Comparison of ENCODE assay signal across 13 cellular contexts in genomic region chr6:149769676-149770075, GRCh38. TPM values are rescaled to one million over a fixed set of nuclear protein-coding genes. Genes with fewer than 3 reads are reported as not detected.
A peak's percentile ranks its signal among the peaks of the same experiment; 100 is the strongest.
DNase-seq lines count a peak whose midpoint lies in the region; ATAC-seq and TF ChIP-seq lines count a peak whose summit lies in the region.
"Had no signal": no experiment of that assay in that cellular context is flagged by ENCODE, and none has a peak within 500 bp of the region (broad histone marks: within the 10 kb centered on the region; RNA-seq: fewer than 3 reads in every experiment).

No MANE protein-coding gene starts in this region.

- H3K4me1 ChIP-seq in OCI-LY7 (ENCODE audit: insufficient read depth, low read length, poor library complexity, severe bottlenecking), result no peaks in the 10 kb centered on the region
- H3K4me1 ChIP-seq: BLaER1 treated with 17β-estradiol and CSF1 and Interleukin-3, amounts not matched to agents 10 nM and 100 nM; HAP-1 had no signal

- H3K4me3 ChIP-seq in AG04450 (ENCODE audit: low read depth, low read length), result no peak overlapping the region
- no peak overlapping the region for H3K4me3 ChIP-seq in OCI-LY7 (ENCODE audit: low read depth, low read length, poor library complexity, severe bottlenecking)
- H3K4me3 ChIP-seq: BLaER1 treated with 17β-estradiol and CSF1 and Interleukin-3, amounts not matched to agents 10 nM and 100 nM; HAP-1 had no signal

- H3K4me1 Mint-ChIP-seq in activated T-cell treated with anti-CD3 and anti-CD28 coated beads, Interleukin-2, amount 50 U/mL, for 72 hours (ENCODE audit: low read depth), result peaks cover 5% of the 10 kb centered on the region
- peaks cover 14% of the 10 kb centered on the region for H3K4me1 Mint-ChIP-seq in progenitor cell of endocrine pancreas (ENCODE audit: low read depth)

- POLR2A ChIA-PET in AG04450 (lab: Yijun Ruan, JAX), result interaction anchor here (0.6 kb wide), 1 partner anchor 19 kb away, joined by 6 read pairs; no protein-coding TSS in a partner anchor
- POLR2A ChIA-PET in OCI-LY7 (lab: Charles Lee), result interaction anchor here (0.6 kb wide), 1 partner anchor 122 kb away, joined by 3 read pairs; no protein-coding TSS in a partner anchor

- H3K9me3 ChIP-seq in AG04450 (ENCODE audit: control insufficient read depth, insufficient read depth, low read length), result peaks cover 6% of the 10 kb centered on the region
- peaks cover 17% of the 10 kb centered on the region for H3K9me3 ChIP-seq in OCI-LY7 (ENCODE audit: low read length)

- ATAC-seq in activated T-cell treated with anti-CD3 and anti-CD28 coated beads, Interleukin-2, amount 50 U/mL, for 72 hours (replicated peaks in 1 of 2), result no peak

- TF ChIP-seq CTCF in AG04450 (IDR thresholded peaks at IDR 0.05; ENCODE audit: low read depth, low read length) (no peak), progenitor cell of endocrine pancreas (IDR thresholded peaks at IDR 0.05; ENCODE audit: unreplicated experiment) (no peak), OCI-LY7 (conservative IDR thresholded peaks at IDR 0.05; ENCODE audit: low read length) (no peak)

- BruUV-seq in OCI-LY7 (replicated peaks; lab: Mats Ljungman, UMichigan), result no TSS peak

- H3K27ac ChIP-seq in AG04450 (ENCODE audit: low read depth, low read length), result peak overlapping the region; percentile 31
- H3K27ac ChIP-seq in OCI-LY7 (ENCODE audit: low read depth, low read length, poor library complexity, severe bottlenecking), result no peak overlapping the region
- H3K27ac ChIP-seq: BLaER1 treated with 17β-estradiol and CSF1 and Interleukin-3, amounts not matched to agents 10 nM and 100 nM had no signal

- H3K79me2 ChIP-seq in OCI-LY7 (ENCODE audit: insufficient read depth, low read depth, low read length), result peaks cover 52% of the 10 kb centered on the region

- H3K27me3 Mint-ChIP-seq in activated T-cell treated with anti-CD3 and anti-CD28 coated beads, Interleukin-2, amount 50 U/mL, for 72 hours (ENCODE audit: low read depth), result no peaks in the 10 kb centered on the region
- no peaks in the 10 kb centered on the region for H3K27me3 Mint-ChIP-seq in progenitor cell of endocrine pancreas
- H3K27me3 Mint-ChIP-seq: CD4-positive, alpha-beta T cell had no signal

- no peak overlapping the region for H2AFZ ChIP-seq in OCI-LY7 (ENCODE audit: low read length)

- no peak overlapping the region for H3K4me3 Mint-ChIP-seq in activated T-cell treated with anti-CD3 and anti-CD28 coated beads, Interleukin-2, amount 50 U/mL, for 72 hours
- H3K4me3 Mint-ChIP-seq in progenitor cell of endocrine pancreas (ENCODE audit: low read depth), result no peak overlapping the region
- H3K4me3 Mint-ChIP-seq: CD4-positive, alpha-beta T cell had no signal

- H3K9me2 ChIP-seq in OCI-LY7 (ENCODE audit: insufficient read depth, low read length), result no peaks in the 10 kb centered on the region

- no peaks in the 10 kb centered on the region for H3K27me3 ChIP-seq in AG04450 (ENCODE audit: control insufficient read depth, insufficient read depth, low read length)
- H3K27me3 ChIP-seq: BLaER1 treated with 17β-estradiol and CSF1 and Interleukin-3, amounts not matched to agents 10 nM and 100 nM had no signal

- peaks cover 11 to 22% of the 10 kb centered on the region in 2 donors for H3K36me3 Mint-ChIP-seq in activated T-cell treated with anti-CD3 and anti-CD28 coated beads, Interleukin-2, amount 50 U/mL, for 72 hours (ENCODE audit: insufficient read depth in 2 of 2)
- H3K36me3 Mint-ChIP-seq in progenitor cell of endocrine pancreas (ENCODE audit: insufficient read depth), result peaks cover 26% of the 10 kb centered on the region

- H3K27ac Mint-ChIP-seq in activated T-cell treated with anti-CD3 and anti-CD28 coated beads, Interleukin-2, amount 50 U/mL, for 72 hours, result peak overlapping the region; percentile 64
- peak overlapping the region; percentile 67 for H3K27ac Mint-ChIP-seq in progenitor cell of endocrine pancreas
- H3K27ac Mint-ChIP-seq: CD4-positive, alpha-beta T cell had no signal

- no peak for DNase-seq in activated T-cell treated with anti-CD3 and anti-CD28 coated beads, Interleukin-2, amount 50 U/mL, for 72 hours
- DNase-seq in activated T-cell treated with anti-CD3 and anti-CD28 coated beads, Interleukin-2, amount 50 U/mL, for 48 hours, result no peak
- DNase-seq in AG04450 (ENCODE audit: low read depth, low spot score) (no peak), NCI-H146 treated with DMSO at 0.1 percent for 48 hours (lab: John Stamatoyannopoulos, UW; ENCODE audit: unreplicated experiment) (peak; percentile 93), progenitor cell of endocrine pancreas (ENCODE audit: low spot score, unreplicated experiment) (no peak), NCI-H69 (lab: John Stamatoyannopoulos, UW) (no peak), OCI-LY7 (ENCODE audit: low spot score) (no peak)
- DNase-seq: 8988T; Calu3; CD4-positive, alpha-beta T cell; DMS 273 treated with DMSO at 0.1 percent for 48 hours had no signal

- H3K4me2 ChIP-seq in OCI-LY7 (ENCODE audit: low read length), result no peak overlapping the region
- H3K4me2 ChIP-seq: BLaER1 treated with 17β-estradiol and CSF1 and Interleukin-3, amounts not matched to agents 10 nM and 100 nM had no signal

- no peaks in the 10 kb centered on the region for H4K20me1 ChIP-seq in OCI-LY7 (ENCODE audit: insufficient read depth, low read length)

- peaks cover 94% of the 10 kb centered on the region for H3K36me3 ChIP-seq in OCI-LY7 (ENCODE audit: insufficient read depth, low read length)

- intact Hi-C loops in OCI-LY7 (cut with micrococcal nuclease; ENCODE audit: unreplicated experiment), result no loop called here

- H3K9me3 Mint-ChIP-seq in activated T-cell treated with anti-CD3 and anti-CD28 coated beads, Interleukin-2, amount 50 U/mL, for 72 hours, result peaks cover 4 to 5% of the 10 kb centered on the region in 2 donors
- H3K9me3 Mint-ChIP-seq in progenitor cell of endocrine pancreas (ENCODE audit: low read depth), result peaks cover 6% of the 10 kb centered on the region

- CTCF ChIA-PET in AG04450 (lab: Charles Lee), result interaction anchor here (1.0 kb wide), 1 partner anchor 83 kb away, joined by 3 read pairs; no protein-coding TSS in a partner anchor
- CTCF ChIA-PET in OCI-LY7 (lab: Charles Lee; ENCODE audit: unreplicated experiment), result no interaction called here

RNA-seq across cellular contexts. Expression of gene PCMT1, which starts 20.1 kb away (rescaled TPM):
- 10 to 100 TPM; 83.5 to 86.2 TPM for total RNA-seq in activated T-cell treated with anti-CD3 and anti-CD28 coated beads, Interleukin-2, amount 50 U/mL, for 72 hours
- 77.5 and 96.2 TPM in 2 replicates for polyA plus RNA-seq in AG04450 (2011; rRNA removed)
- polyA minus RNA-seq in AG04450 (2011; rRNA and poly(A)+ RNA removed), result 35.4 and 44.5 TPM in 2 replicates
- total RNA-seq in progenitor cell of endocrine pancreas, result 63.1 and 63.5 TPM in 2 replicates
- 125 and 140 TPM in 2 replicates for total RNA-seq in OCI-LY7 (2014; rRNA removed; shearing (Covaris generic))
- 116 and 117 TPM in 2 replicates for total RNA-seq in OCI-LY7 (2022)

RNA-seq across cellular contexts. Expression of gene NUP43, which starts 23.3 kb away (rescaled TPM):
- 10 to 100 TPM; 66.6 to 78.7 TPM for total RNA-seq in activated T-cell treated with anti-CD3 and anti-CD28 coated beads, Interleukin-2, amount 50 U/mL, for 72 hours
- 25.6 and 27.9 TPM in 2 replicates for polyA plus RNA-seq in AG04450 (2011; rRNA removed)
- polyA minus RNA-seq in AG04450 (2011; rRNA and poly(A)+ RNA removed), result 43.2 and 61.6 TPM in 2 replicates
- total RNA-seq in progenitor cell of endocrine pancreas (58.0 and 60.8 TPM in 2 replicates), OCI-LY7 (2022) (72.4 and 73.0 TPM in 2 replicates)
- 28.6 and 30.7 TPM in 2 replicates for total RNA-seq in OCI-LY7 (2014; rRNA removed; shearing (Covaris generic))

RNA-seq across cellular contexts. Expression of gene LATS1, which starts 51.8 kb away (rescaled TPM):
- total RNA-seq in activated T-cell treated with anti-CD3 and anti-CD28 coated beads, Interleukin-2, amount 50 U/mL, for 72 hours, result 10 to 100 TPM; 24.0 to 24.6 TPM
- 13.1 and 17.6 TPM in 2 replicates for polyA plus RNA-seq in AG04450 (2011; rRNA removed)
- 28.0 and 33.8 TPM in 2 replicates for polyA minus RNA-seq in AG04450 (2011; rRNA and poly(A)+ RNA removed)
- total RNA-seq in progenitor cell of endocrine pancreas (40.5 and 41.8 TPM in 2 replicates), OCI-LY7 (2022) (30.3 and 30.7 TPM in 2 replicates)
- total RNA-seq in OCI-LY7 (2014; rRNA removed; shearing (Covaris generic)), result 15.6 and 23.1 TPM in 2 replicates
